ENCODE assay signal across 8 cellular contexts in genomic region chr9:34190996-34191892, GRCh38. TPM values are rescaled to one million over a fixed set of nuclear protein-coding genes. Genes with fewer than 3 reads are reported as not detected.
A peak's percentile ranks its signal among the peaks of the same experiment; 100 is the strongest.
DNase-seq lines count a peak whose midpoint lies in the region; ATAC-seq and TF ChIP-seq lines count a peak whose summit lies in the region.

No MANE protein-coding gene starts in this region.

- peaks cover 10% of the 10 kb centered on the region for H3K4me1 Mint-ChIP-seq in nephron progenitor cell

- TF ChIP-seq CTCF in cardiac fibroblast (IDR thresholded peaks at IDR 0.05; ENCODE audit: low read depth, low read length) = peak; percentile 19
- no peak for TF ChIP-seq CTCF in nephron progenitor cell (IDR thresholded peaks at IDR 0.05)
- TF ChIP-seq CTCF in omental fat pad (IDR thresholded peaks at IDR 0.05) = no peak

- H3K4me3 Mint-ChIP-seq in nephron progenitor cell = no peak overlapping the region

- H3K4me3 ChIP-seq in cardiac fibroblast (replicated peaks in 1 of 2; ENCODE audit: low read depth in 2 of 2, low read length in 2 of 2) = no peak overlapping the region

- H3K9me3 Mint-ChIP-seq in nephron progenitor cell = peaks cover 7% of the 10 kb centered on the region

- H3K36me3 Mint-ChIP-seq in nephron progenitor cell (ENCODE audit: low read depth) = peaks cover 23% of the 10 kb centered on the region

- peak overlapping the region; percentile 89 for H3K27ac Mint-ChIP-seq in nephron progenitor cell

- H3K27me3 Mint-ChIP-seq in nephron progenitor cell (ENCODE audit: low read depth, poor library complexity) = no peaks in the 10 kb centered on the region

- peak; percentile 53 for DNase-seq in EH (ENCODE audit: low read depth)
- peak; percentile 31 for DNase-seq in M059J (ENCODE audit: low read depth)
- DNase-seq in cardiac fibroblast (ENCODE audit: low read depth in 2 of 2) = peak; percentile 53 to 56
- no peak for DNase-seq in nephron progenitor cell
- DNase-seq in NOMO-1 (lab: John Stamatoyannopoulos, UW; ENCODE audit: unreplicated experiment in 2 of 2) = no peak
- DNase-seq in omental fat pad (ENCODE audit: low spot score) = no peak
- DNase-seq in effector CD8-positive, alpha-beta T cell (lab: John Stamatoyannopoulos, UW) = no peak

- no peak for ATAC-seq in omental fat pad (ENCODE audit: low FRiP score)
- ATAC-seq in activated CD4-positive, CD25-positive, alpha-beta regulatory T cell treated with anti-CD3 and anti-CD28 coated beads, Interleukin-2, amount 50 U/mL, for 24 hours = no peak

RNA-seq across cellular contexts. Expression of gene UBAP1, which starts 12.4 kb away (rescaled TPM):
- 33.2 and 40.4 TPM in 2 replicates for total RNA-seq in M059J (2014; rRNA removed; shearing (Covaris generic))
- 10 to 100 TPM; 39.2 to 71.3 (median 51.1) TPM for total RNA-seq in omental fat pad

Comparison
In these comparisons a context has a peak if more than half of its experiments do, and no peak if none do; other contexts are left out.
1. DNase-seq: peak in EH (single experiment), M059J (single experiment) and cardiac fibroblast (2 of 2); none in nephron progenitor cell (single experiment), NOMO-1 (0 of 2), omental fat pad (single experiment) and effector CD8-positive, alpha-beta T cell (single experiment).